1 cellular context compared by ENCODE assay signal in genomic region chrX:86102341-86102740, GRCh38.
TF ChIP-seq lines count a peak whose summit lies in the region.

No MANE protein-coding gene starts in this region.

TF ChIP-seq in GM23338, 12 proteins besides CTCF, POLR2A, EP300 and RAD21 (continued from another document):
- TF ChIP-seq EZH2 (IDR thresholded peaks at IDR 0.05; ENCODE audit: low read depth, unreplicated experiment) (no peak), EZH2phosphoT487 (IDR thresholded peaks at IDR 0.05; ENCODE audit: unreplicated experiment) (no peak), POLR2AphosphoS5 (IDR thresholded peaks at IDR 0.05; ENCODE audit: low read depth) (no peak), REST (IDR thresholded peaks at IDR 0.05; ENCODE audit: unreplicated experiment) (no peak), ZNF331 (CRISPR knock-in tag; IDR thresholded peaks at IDR 0.05; ENCODE audit: low read depth) (no peak), ETS1 (IDR thresholded peaks at IDR 0.05) (no peak), CREB1 (CRISPR knock-in tag; IDR thresholded peaks at IDR 0.05; ENCODE audit: low read depth) (no peak), JUNB (IDR thresholded peaks at IDR 0.05; ENCODE audit: unreplicated experiment) (no peak), NANOG (IDR thresholded peaks at IDR 0.05; ENCODE audit: borderline replicate concordance) (no peak)
TF ChIP-seq in GM23338: peak in this region for 0.
